Comparison of ENCODE assay signal across 16 cellular contexts in the genomic region with DNA sequence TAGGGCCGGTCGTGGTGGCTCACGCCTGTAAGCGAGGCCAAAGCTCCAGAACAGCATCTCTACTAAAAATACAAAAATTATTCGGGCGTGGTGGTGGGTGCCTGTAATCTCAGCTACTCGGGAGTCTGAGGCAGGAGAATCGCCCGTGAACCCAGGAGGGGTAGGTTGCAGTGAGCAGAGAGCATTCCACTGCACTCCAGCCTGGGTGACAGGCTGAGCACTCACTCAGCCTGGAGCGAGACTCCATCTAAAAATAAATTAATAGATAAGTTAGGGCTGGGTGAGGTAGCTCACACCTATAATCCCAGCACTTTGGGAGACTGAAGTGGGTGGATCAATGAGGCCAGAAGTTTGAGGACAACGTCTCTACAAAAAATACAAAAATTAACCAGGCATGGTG. TPM values are rescaled to one million over a fixed set of nuclear protein-coding genes. Genes with fewer than 3 reads are reported as not detected.
A peak's percentile ranks its signal among the peaks of the same experiment; 100 is the strongest.
DNase-seq lines count a peak whose midpoint lies in the region; ATAC-seq and TF ChIP-seq lines count a peak whose summit lies in the region.
"Had no signal": no experiment of that assay in that cellular context is flagged by ENCODE, and none has a peak within 500 bp of the region (broad histone marks: within the 10 kb centered on the region; RNA-seq: fewer than 3 reads in every experiment).

No MANE protein-coding gene starts in this region.

- no peaks in the 10 kb centered on the region for H3K9me3 Mint-ChIP-seq in activated T-cell treated with anti-CD3 and anti-CD28 coated beads, Interleukin-2, amount 50 U/mL, for 24 hours
- H3K9me3 Mint-ChIP-seq in activated T-cell treated with anti-CD3 and anti-CD28 coated beads, Interleukin-2, amount 50 U/mL, for 72 hours: no peaks in the 10 kb centered on the region
- H3K9me3 Mint-ChIP-seq in IgD-negative memory B cell (no peaks in the 10 kb centered on the region), brain (peaks cover 0 to 3% (median 0%) of the 10 kb centered on the region in 5 experiments), nephron progenitor cell (no peaks in the 10 kb centered on the region)
- H3K9me3 Mint-ChIP-seq: central memory CD8-positive, alpha-beta T cell had no signal

- peaks cover 18% of the 10 kb centered on the region for H3K4me1 Mint-ChIP-seq in activated T-cell treated with anti-CD3 and anti-CD28 coated beads, Interleukin-2, amount 50 U/mL, for 24 hours (ENCODE audit: low read depth)
- peaks cover 13% of the 10 kb centered on the region for H3K4me1 Mint-ChIP-seq in activated T-cell treated with anti-CD3 and anti-CD28 coated beads, Interleukin-2, amount 50 U/mL, for 72 hours (ENCODE audit: low read depth)
- H3K4me1 Mint-ChIP-seq in IgD-negative memory B cell (peaks cover 0 to 12% (median 5%) of the 10 kb centered on the region in 3 donors), brain (peaks cover 10% of the 10 kb centered on the region), nephron progenitor cell (no peaks in the 10 kb centered on the region)

- H3K27me3 Mint-ChIP-seq in activated T-cell treated with anti-CD3 and anti-CD28 coated beads, Interleukin-2, amount 50 U/mL, for 24 hours: no peaks in the 10 kb centered on the region
- H3K27me3 Mint-ChIP-seq in activated T-cell treated with anti-CD3 and anti-CD28 coated beads, Interleukin-2, amount 50 U/mL, for 72 hours (ENCODE audit: low read depth): no peaks in the 10 kb centered on the region
- no peaks in the 10 kb centered on the region for H3K27me3 Mint-ChIP-seq in IgD-negative memory B cell
- peaks cover 34% of the 10 kb centered on the region for H3K27me3 Mint-ChIP-seq in brain
- H3K27me3 Mint-ChIP-seq in nephron progenitor cell (ENCODE audit: low read depth, poor library complexity): peaks cover 74% of the 10 kb centered on the region
- H3K27me3 Mint-ChIP-seq: central memory CD8-positive, alpha-beta T cell had no signal

- H3K36me3 Mint-ChIP-seq in activated T-cell treated with anti-CD3 and anti-CD28 coated beads, Interleukin-2, amount 50 U/mL, for 24 hours (ENCODE audit: low read depth): peaks cover 1% of the 10 kb centered on the region
- peaks cover 3% of the 10 kb centered on the region in 2 donors for H3K36me3 Mint-ChIP-seq in activated T-cell treated with anti-CD3 and anti-CD28 coated beads, Interleukin-2, amount 50 U/mL, for 72 hours (ENCODE audit: insufficient read depth in 2 of 2)
- H3K36me3 Mint-ChIP-seq in IgD-negative memory B cell: no peaks in the 10 kb centered on the region
- no peaks in the 10 kb centered on the region for H3K36me3 Mint-ChIP-seq in brain
- H3K36me3 Mint-ChIP-seq in nephron progenitor cell (ENCODE audit: low read depth): no peaks in the 10 kb centered on the region

- TF ChIP-seq CTCF in brain (conservative IDR thresholded peaks at IDR 0.05) (no peak), nephron progenitor cell (IDR thresholded peaks at IDR 0.05) (no peak)

- ATAC-seq in activated T-cell treated with anti-CD3 and anti-CD28 coated beads, Interleukin-2, amount 50 U/mL, for 72 hours (replicated peaks in 1 of 2): no peak

- H3K27ac Mint-ChIP-seq in activated T-cell treated with anti-CD3 and anti-CD28 coated beads, Interleukin-2, amount 50 U/mL, for 24 hours: no peak overlapping the region
- H3K27ac Mint-ChIP-seq in activated T-cell treated with anti-CD3 and anti-CD28 coated beads, Interleukin-2, amount 50 U/mL, for 72 hours: no peak overlapping the region
- H3K27ac Mint-ChIP-seq in IgD-negative memory B cell: peak overlapping the region in 2 of 3 donors; percentile 80 to 90
- H3K27ac Mint-ChIP-seq in brain: no peak overlapping the region
- no peak overlapping the region for H3K27ac Mint-ChIP-seq in nephron progenitor cell
- H3K27ac Mint-ChIP-seq: progenitor cell of endocrine pancreas had no signal

- peak overlapping the region; percentile 80 for H3K4me3 Mint-ChIP-seq in activated T-cell treated with anti-CD3 and anti-CD28 coated beads, Interleukin-2, amount 50 U/mL, for 24 hours
- peak overlapping the region in 1 of 2 donors; percentile 70 for H3K4me3 Mint-ChIP-seq in activated T-cell treated with anti-CD3 and anti-CD28 coated beads, Interleukin-2, amount 50 U/mL, for 72 hours
- H3K4me3 Mint-ChIP-seq in IgD-negative memory B cell: peak overlapping the region in 3 of 4 donors; percentile 73 to 82 (median 81)
- H3K4me3 Mint-ChIP-seq in brain: peak overlapping the region in 3 of 5 experiments; percentile 30 to 83 (median 51)
- H3K4me3 Mint-ChIP-seq in nephron progenitor cell: peak overlapping the region; percentile 60

- no peak for DNase-seq in activated T-cell treated with anti-CD3 and anti-CD28 coated beads, Interleukin-2, amount 50 U/mL, for 24 hours
- no peak for DNase-seq in activated T-cell treated with anti-CD3 and anti-CD28 coated beads, Interleukin-2, amount 50 U/mL, for 72 hours
- DNase-seq in nephron progenitor cell: no peak
- DNase-seq in anterior cingulate cortex (lab: John Stamatoyannopoulos, UW): no peak
- DNase-seq in occipital lobe (lab: John Stamatoyannopoulos, UW): no peak
- DNase-seq in NCI-H2081 (lab: John Stamatoyannopoulos, UW): no peak
- DNase-seq: dermis blood vessel endothelial cell, islet precursor cell, KG1, NCI-H1436, SIG-M5, upper lobe of right lung had no signal

RNA-seq across cellular contexts. Expression of a gene that starts 10.2 kb away (rescaled TPM):
- total RNA-seq in activated T-cell treated with anti-CD3 and anti-CD28 coated beads, Interleukin-2, amount 50 U/mL, for 72 hours: 10 to 100 TPM; 29.4 to 30.9 TPM
- polyA plus RNA-seq in IgD-negative memory B cell: 2.7 TPM
- 34.5 TPM for polyA plus RNA-seq in brain (ENCODE audit: insufficient read depth, low read depth, low replicate concordance)
- 15.4 TPM for total RNA-seq in occipital lobe

RNA-seq across cellular contexts. Expression of a gene that starts 39.6 kb away (rescaled TPM):
- total RNA-seq in activated T-cell treated with anti-CD3 and anti-CD28 coated beads, Interleukin-2, amount 50 U/mL, for 72 hours: 1 to 10 TPM; 4.4 to 5.3 TPM
- 9.1 TPM for polyA plus RNA-seq in IgD-negative memory B cell
- polyA plus RNA-seq in brain (ENCODE audit: insufficient read depth, low read depth, low replicate concordance): 55.1 TPM
- 63.9 TPM for total RNA-seq in occipital lobe

Comparison
In these comparisons a context has a peak if more than half of its experiments do, and no peak if none do; other contexts are left out.
1. H3K27ac Mint-ChIP-seq: peak in IgD-negative memory B cell (2 of 3); none in activated T-cell treated with anti-CD3 and anti-CD28 coated beads, Interleukin-2, amount 50 U/mL, for 24 hours (single experiment), activated T-cell treated with anti-CD3 and anti-CD28 coated beads, Interleukin-2, amount 50 U/mL, for 72 hours (single experiment), brain (0 of 5) and nephron progenitor cell (single experiment).
2. RNA of a gene that starts 39.6 kb away (total RNA-seq): 63.9 TPM in occipital lobe (single experiment); 4.4 to 5.3 TPM in activated T-cell treated with anti-CD3 and anti-CD28 coated beads, Interleukin-2, amount 50 U/mL, for 72 hours; every median in the first group is over 10 times any median in the second.